1 cellular context compared by ENCODE assay signal in the genomic region with DNA sequence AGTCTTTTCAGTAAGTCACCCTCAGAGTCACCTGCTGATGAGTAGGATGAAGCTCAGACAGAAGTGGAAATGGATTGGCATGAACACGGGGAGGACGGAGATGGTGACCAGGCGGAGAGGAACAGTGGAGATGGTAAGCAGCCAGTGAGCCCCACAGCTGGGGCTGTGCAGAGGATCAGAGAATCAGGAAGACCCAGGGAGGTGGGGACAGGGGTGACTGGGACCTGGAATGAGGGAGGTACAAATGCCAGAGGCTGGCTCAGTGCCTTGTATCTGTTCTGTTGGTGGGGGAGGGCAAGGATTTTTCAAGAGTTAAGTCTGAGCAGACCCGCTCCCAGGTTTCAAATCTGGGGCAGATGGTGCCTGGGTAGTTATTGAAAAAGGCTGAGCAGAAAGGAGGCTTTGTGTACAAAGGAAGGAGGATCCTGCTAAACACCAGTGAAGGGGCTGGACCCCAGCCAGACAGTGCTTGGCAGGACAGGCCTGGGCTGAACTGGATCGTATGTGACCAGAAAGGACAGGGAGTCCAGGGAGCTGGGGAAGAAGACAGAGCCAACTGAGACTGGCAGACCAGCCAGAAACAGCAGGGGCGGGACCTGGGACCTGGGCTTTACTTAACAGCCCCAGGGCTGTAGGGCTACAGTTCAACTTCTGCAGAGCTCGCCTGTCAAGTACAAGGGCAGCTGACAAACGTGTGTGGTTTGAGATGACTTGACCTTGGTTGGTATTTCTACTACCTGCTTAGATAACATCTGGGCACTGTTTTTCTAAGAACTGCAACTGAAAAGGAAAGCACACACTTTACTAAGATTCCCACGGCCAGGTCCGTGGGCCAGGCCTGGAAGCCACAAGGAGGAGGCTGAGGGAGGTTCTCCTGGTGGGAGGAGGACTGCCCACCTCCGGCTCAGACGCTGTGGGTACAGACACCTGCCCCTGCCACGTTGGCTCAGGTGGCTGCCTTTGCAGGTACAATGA.
A peak's percentile ranks its signal among the peaks of the same experiment; 100 is the strongest.
TF ChIP-seq lines count a peak whose summit lies in the region.

No MANE protein-coding gene starts in this region.

TF ChIP-seq in GM12878, 131 proteins besides CTCF, POLR2A, EP300 and RAD21 (continued from another document and continues in another):
- TF ChIP-seq, protein P1, sequence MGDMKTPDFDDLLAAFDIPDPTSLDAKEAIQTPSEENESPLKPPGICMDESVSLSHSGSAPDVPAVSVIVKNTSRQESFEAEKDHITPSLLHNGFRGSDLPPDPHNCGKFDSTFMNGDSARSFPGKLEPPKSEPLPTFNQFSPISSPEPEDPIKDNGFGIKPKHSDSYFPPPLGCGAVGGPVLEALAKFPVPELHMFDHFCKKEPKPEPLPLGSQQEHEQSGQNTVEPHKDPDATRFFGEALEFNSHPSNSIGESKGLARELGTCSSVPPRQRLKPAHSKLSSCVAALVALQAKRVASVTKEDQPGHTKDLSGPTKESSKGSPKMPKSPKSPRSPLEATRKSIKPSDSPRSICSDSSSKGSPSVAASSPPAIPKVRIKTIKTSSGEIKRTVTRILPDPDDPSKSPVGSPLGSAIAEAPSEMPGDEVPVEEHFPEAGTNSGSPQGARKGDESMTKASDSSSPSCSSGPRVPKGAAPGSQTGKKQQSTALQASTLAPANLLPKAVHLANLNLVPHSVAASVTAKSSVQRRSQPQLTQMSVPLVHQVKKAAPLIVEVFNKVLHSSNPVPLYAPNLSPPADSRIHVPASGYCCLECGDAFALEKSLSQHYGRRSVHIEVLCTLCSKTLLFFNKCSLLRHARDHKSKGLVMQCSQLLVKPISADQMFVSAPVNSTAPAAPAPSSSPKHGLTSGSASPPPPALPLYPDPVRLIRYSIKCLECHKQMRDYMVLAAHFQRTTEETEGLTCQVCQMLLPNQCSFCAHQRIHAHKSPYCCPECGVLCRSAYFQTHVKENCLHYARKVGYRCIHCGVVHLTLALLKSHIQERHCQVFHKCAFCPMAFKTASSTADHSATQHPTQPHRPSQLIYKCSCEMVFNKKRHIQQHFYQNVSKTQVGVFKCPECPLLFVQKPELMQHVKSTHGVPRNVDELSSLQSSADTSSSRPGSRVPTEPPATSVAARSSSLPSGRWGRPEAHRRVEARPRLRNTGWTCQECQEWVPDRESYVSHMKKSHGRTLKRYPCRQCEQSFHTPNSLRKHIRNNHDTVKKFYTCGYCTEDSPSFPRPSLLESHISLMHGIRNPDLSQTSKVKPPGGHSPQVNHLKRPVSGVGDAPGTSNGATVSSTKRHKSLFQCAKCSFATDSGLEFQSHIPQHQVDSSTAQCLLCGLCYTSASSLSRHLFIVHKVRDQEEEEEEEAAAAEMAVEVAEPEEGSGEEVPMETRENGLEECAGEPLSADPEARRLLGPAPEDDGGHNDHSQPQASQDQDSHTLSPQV (IDR thresholded peaks at IDR 0.05): 0 out of 2 replicates have a peak, but pooled peaks have one; percentile 57
- TF ChIP-seq TCF3 (IDR thresholded peaks at IDR 0.05; ENCODE audit: borderline replicate concordance, insufficient read depth, low read depth, low read length) (no peak), POLR2AphosphoS5 (IDR thresholded peaks at IDR 0.05; ENCODE audit: low read length) (peak; percentile 65), RBBP5 (conservative IDR thresholded peaks at IDR 0.05) (no peak), TCF12 (IDR thresholded peaks at IDR 0.05; ENCODE audit: low read depth, low read length) (0 out of 2 replicates have a peak, but pooled peaks have one; percentile 27), EED (IDR thresholded peaks at IDR 0.05; ENCODE audit: low read depth) (no peak), NR2F1 (conservative IDR thresholded peaks at IDR 0.05) (peak; percentile 78), BHLHE40 (IDR thresholded peaks at IDR 0.05; ENCODE audit: borderline replicate concordance in 1 of 2, low read depth in 2 of 2, low read length in 1 of 2) (peak; percentile 36 to 52; a peak in 3 of 4 replicates), KAT2A (conservative IDR thresholded peaks at IDR 0.05; ENCODE audit: control insufficient read depth, low read depth, low read length) (no peak), LARP7 (IDR thresholded peaks at IDR 0.05) (no peak), CREB1 (IDR thresholded peaks at IDR 0.05; ENCODE audit: low read depth) (no peak), HDGF (IDR thresholded peaks at IDR 0.05) (peak; percentile 27; the same call in 1 of the 2 replicates), MEF2B (IDR thresholded peaks at IDR 0.05; ENCODE audit: partially characterized antibody, poor library complexity, severe bottlenecking) (peak; percentile 45), MTA2 (IDR thresholded peaks at IDR 0.05; ENCODE audit: low read depth) (peak; percentile 24; the same call in 1 of the 2 replicates), KDM1A (IDR thresholded peaks at IDR 0.05; ENCODE audit: borderline replicate concordance) (no peak), HDAC6 (IDR thresholded peaks at IDR 0.05; ENCODE audit: unreplicated experiment) (no peak), IRF4 (IDR thresholded peaks at IDR 0.05; ENCODE audit: low read depth, low read length) (0 out of 2 replicates have a peak, but pooled peaks have one; percentile 36), HCFC1 (IDR thresholded peaks at IDR 0.05; ENCODE audit: low read length) (no peak), GATAD2B (conservative IDR thresholded peaks at IDR 0.05; ENCODE audit: low read depth) (no peak; the same call in 1 of the 2 replicates), BCL11A (IDR thresholded peaks at IDR 0.05; ENCODE audit: low read depth, low read length) (0 out of 2 replicates have a peak, but pooled peaks have one; percentile 17)
- TF ChIP-seq, protein P2, sequence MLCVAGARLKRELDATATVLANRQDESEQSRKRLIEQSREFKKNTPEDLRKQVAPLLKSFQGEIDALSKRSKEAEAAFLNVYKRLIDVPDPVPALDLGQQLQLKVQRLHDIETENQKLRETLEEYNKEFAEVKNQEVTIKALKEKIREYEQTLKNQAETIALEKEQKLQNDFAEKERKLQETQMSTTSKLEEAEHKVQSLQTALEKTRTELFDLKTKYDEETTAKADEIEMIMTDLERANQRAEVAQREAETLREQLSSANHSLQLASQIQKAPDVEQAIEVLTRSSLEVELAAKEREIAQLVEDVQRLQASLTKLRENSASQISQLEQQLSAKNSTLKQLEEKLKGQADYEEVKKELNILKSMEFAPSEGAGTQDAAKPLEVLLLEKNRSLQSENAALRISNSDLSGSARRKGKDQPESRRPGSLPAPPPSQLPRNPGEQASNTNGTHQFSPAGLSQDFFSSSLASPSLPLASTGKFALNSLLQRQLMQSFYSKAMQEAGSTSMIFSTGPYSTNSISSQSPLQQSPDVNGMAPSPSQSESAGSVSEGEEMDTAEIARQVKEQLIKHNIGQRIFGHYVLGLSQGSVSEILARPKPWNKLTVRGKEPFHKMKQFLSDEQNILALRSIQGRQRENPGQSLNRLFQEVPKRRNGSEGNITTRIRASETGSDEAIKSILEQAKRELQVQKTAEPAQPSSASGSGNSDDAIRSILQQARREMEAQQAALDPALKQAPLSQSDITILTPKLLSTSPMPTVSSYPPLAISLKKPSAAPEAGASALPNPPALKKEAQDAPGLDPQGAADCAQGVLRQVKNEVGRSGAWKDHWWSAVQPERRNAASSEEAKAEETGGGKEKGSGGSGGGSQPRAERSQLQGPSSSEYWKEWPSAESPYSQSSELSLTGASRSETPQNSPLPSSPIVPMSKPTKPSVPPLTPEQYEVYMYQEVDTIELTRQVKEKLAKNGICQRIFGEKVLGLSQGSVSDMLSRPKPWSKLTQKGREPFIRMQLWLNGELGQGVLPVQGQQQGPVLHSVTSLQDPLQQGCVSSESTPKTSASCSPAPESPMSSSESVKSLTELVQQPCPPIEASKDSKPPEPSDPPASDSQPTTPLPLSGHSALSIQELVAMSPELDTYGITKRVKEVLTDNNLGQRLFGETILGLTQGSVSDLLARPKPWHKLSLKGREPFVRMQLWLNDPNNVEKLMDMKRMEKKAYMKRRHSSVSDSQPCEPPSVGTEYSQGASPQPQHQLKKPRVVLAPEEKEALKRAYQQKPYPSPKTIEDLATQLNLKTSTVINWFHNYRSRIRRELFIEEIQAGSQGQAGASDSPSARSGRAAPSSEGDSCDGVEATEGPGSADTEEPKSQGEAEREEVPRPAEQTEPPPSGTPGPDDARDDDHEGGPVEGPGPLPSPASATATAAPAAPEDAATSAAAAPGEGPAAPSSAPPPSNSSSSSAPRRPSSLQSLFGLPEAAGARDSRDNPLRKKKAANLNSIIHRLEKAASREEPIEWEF (IDR thresholded peaks at IDR 0.05; ENCODE audit: insufficient replicate concordance, low read depth, low read length): peak; percentile 29
- TF ChIP-seq, protein P3, sequence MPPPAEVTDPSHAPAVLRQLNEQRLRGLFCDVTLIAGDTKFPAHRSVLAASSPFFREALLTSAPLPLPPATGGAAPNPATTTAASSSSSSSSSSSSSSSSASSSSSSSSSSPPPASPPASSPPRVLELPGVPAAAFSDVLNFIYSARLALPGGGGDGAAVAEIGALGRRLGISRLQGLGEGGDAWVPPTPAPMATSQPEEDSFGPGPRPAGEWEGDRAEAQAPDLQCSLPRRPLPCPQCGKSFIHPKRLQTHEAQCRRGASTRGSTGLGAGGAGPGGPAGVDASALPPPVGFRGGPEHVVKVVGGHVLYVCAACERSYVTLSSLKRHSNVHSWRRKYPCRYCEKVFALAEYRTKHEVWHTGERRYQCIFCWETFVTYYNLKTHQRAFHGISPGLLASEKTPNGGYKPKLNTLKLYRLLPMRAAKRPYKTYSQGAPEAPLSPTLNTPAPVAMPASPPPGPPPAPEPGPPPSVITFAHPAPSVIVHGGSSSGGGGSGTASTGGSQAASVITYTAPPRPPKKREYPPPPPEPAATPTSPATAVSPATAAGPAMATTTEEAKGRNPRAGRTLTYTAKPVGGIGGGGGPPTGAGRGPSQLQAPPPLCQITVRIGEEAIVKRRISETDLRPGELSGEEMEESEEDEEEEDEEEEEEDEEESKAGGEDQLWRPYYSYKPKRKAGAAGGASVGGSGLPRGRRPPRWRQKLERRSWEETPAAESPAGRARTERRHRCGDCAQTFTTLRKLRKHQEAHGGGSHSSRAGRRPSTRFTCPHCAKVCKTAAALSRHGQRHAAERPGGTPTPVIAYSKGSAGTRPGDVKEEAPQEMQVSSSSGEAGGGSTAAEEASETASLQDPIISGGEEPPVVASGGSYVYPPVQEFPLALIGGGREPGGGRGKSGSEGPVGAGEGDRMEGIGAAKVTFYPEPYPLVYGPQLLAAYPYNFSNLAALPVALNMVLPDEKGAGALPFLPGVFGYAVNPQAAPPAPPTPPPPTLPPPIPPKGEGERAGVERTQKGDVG (CRISPR knock-in tag; IDR thresholded peaks at IDR 0.05): no peak
- TF ChIP-seq, protein P4, sequence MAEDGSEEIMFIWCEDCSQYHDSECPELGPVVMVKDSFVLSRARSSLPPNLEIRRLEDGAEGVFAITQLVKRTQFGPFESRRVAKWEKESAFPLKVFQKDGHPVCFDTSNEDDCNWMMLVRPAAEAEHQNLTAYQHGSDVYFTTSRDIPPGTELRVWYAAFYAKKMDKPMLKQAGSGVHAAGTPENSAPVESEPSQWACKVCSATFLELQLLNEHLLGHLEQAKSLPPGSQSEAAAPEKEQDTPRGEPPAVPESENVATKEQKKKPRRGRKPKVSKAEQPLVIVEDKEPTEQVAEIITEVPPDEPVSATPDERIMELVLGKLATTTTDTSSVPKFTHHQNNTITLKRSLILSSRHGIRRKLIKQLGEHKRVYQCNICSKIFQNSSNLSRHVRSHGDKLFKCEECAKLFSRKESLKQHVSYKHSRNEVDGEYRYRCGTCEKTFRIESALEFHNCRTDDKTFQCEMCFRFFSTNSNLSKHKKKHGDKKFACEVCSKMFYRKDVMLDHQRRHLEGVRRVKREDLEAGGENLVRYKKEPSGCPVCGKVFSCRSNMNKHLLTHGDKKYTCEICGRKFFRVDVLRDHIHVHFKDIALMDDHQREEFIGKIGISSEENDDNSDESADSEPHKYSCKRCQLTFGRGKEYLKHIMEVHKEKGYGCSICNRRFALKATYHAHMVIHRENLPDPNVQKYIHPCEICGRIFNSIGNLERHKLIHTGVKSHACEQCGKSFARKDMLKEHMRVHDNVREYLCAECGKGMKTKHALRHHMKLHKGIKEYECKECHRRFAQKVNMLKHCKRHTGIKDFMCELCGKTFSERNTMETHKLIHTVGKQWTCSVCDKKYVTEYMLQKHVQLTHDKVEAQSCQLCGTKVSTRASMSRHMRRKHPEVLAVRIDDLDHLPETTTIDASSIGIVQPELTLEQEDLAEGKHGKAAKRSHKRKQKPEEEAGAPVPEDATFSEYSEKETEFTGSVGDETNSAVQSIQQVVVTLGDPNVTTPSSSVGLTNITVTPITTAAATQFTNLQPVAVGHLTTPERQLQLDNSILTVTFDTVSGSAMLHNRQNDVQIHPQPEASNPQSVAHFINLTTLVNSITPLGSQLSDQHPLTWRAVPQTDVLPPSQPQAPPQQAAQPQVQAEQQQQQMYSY (CRISPR knock-in tag; IDR thresholded peaks at IDR 0.05): no peak
- TF ChIP-seq, protein P5, sequence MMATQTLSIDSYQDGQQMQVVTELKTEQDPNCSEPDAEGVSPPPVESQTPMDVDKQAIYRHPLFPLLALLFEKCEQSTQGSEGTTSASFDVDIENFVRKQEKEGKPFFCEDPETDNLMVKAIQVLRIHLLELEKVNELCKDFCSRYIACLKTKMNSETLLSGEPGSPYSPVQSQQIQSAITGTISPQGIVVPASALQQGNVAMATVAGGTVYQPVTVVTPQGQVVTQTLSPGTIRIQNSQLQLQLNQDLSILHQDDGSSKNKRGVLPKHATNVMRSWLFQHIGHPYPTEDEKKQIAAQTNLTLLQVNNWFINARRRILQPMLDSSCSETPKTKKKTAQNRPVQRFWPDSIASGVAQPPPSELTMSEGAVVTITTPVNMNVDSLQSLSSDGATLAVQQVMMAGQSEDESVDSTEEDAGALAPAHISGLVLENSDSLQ (IDR thresholded peaks at IDR 0.05): peak; percentile 61; the same call in 1 of the 2 replicates
- TF ChIP-seq, protein P6, sequence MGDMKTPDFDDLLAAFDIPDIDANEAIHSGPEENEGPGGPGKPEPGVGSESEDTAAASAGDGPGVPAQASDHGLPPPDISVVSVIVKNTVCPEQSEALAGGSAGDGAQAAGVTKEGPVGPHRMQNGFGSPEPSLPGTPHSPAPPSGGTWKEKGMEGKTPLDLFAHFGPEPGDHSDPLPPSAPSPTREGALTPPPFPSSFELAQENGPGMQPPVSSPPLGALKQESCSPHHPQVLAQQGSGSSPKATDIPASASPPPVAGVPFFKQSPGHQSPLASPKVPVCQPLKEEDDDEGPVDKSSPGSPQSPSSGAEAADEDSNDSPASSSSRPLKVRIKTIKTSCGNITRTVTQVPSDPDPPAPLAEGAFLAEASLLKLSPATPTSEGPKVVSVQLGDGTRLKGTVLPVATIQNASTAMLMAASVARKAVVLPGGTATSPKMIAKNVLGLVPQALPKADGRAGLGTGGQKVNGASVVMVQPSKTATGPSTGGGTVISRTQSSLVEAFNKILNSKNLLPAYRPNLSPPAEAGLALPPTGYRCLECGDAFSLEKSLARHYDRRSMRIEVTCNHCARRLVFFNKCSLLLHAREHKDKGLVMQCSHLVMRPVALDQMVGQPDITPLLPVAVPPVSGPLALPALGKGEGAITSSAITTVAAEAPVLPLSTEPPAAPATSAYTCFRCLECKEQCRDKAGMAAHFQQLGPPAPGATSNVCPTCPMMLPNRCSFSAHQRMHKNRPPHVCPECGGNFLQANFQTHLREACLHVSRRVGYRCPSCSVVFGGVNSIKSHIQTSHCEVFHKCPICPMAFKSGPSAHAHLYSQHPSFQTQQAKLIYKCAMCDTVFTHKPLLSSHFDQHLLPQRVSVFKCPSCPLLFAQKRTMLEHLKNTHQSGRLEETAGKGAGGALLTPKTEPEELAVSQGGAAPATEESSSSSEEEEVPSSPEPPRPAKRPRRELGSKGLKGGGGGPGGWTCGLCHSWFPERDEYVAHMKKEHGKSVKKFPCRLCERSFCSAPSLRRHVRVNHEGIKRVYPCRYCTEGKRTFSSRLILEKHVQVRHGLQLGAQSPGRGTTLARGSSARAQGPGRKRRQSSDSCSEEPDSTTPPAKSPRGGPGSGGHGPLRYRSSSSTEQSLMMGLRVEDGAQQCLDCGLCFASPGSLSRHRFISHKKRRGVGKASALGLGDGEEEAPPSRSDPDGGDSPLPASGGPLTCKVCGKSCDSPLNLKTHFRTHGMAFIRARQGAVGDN (IDR thresholded peaks at IDR 0.05): peak; percentile 86; the same call in 1 of the 2 replicates
